In the genomic region with DNA sequence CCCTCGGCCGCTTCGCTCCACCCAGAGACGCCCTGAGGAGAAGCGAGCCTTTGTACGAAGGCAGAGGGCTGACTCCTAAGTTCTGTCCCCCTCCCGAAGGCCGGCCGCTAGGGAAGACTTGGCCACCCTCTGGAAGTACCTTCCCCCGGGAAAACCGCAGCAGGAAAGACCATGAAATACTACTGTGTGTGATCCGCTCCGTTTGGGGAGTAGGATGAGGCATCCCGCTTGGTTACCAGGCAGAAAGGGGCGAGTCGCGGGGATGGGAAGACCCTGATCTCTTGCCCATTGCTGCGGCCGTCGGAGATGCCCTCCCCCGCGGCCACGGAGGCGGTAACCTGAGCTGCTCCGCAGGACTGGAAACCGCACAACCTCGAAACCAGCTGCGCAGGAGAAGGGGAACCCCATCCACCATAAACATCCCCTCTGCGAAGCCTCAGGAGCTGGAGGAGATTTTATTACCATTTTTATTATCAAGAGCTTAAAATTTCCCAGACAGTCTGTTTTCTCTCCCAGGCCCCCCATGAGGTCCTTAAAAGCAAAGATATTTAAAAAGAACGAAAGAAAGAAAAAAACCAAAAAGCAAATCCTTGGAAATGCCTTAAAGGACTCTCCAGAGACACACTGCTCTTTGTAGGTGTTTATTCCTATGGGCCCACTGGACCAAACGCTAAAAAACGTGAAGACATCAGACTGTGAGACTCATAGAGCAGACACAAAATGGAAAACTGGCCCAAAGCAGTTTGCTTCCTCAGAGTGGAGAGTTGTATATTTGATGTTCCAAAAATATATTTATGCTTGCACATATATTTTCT, we compare ENCODE assay signal across 8 cellular contexts. TPM values are rescaled to one million over a fixed set of nuclear protein-coding genes. Genes with fewer than 3 reads are reported as not detected.
DNase-seq lines count a peak whose midpoint lies in the region; ATAC-seq and TF ChIP-seq lines count a peak whose summit lies in the region.

No MANE protein-coding gene starts in this region.

- POLR2A ChIA-PET in AG04450 (lab: Yijun Ruan, JAX) = interaction anchor here (0.8 to 4.8 kb wide), 21 partner anchors 8 to 1468 kb away, joined by 3 to 61 read pairs (median 4); a partner anchor contains a TSS

- peak overlapping the region; percentile 98 for H3K27ac ChIP-seq in AG04450 (ENCODE audit: low read depth, low read length)
- H3K27ac ChIP-seq in effector memory CD4-positive, alpha-beta T cell (ENCODE audit: insufficient read depth, low read length, poor library complexity, severe bottlenecking) = no peak overlapping the region
- peak overlapping the region; percentile 96 for H3K27ac ChIP-seq in muscle layer of colon (ENCODE audit: low read depth, low read length)

- TF ChIP-seq CTCF in AG04450 (IDR thresholded peaks at IDR 0.05; ENCODE audit: low read depth, low read length) = peak; percentile 22; the same call in 1 of the 2 replicates

- ATAC-seq in HG03095 (IDR thresholded peaks at IDR 0.05; ENCODE audit: unreplicated experiment) = no peak
- ATAC-seq in GM19324 (IDR thresholded peaks at IDR 0.05; ENCODE audit: low FRiP score, unreplicated experiment) = no peak
- ATAC-seq in HG03439 (IDR thresholded peaks at IDR 0.05; ENCODE audit: unreplicated experiment) = no peak

- H3K27me3 ChIP-seq in AG04450 (ENCODE audit: control insufficient read depth, insufficient read depth, low read length) (no peaks in the 10 kb centered on the region), muscle layer of colon (ENCODE audit: control insufficient read depth in 1 of 2, insufficient read depth in 2 of 2, low read length in 2 of 2) (no peaks in the 10 kb centered on the region)
- peaks cover 12% of the 10 kb centered on the region for H3K27me3 ChIP-seq in effector memory CD4-positive, alpha-beta T cell (replicated peaks; ENCODE audit: control insufficient read depth, insufficient read depth, low read length, poor library complexity, severe bottlenecking)

- H3K9ac ChIP-seq in muscle layer of colon (ENCODE audit: low read length) = peak overlapping the region; percentile 82

- no peaks in the 10 kb centered on the region for H3K36me3 ChIP-seq in effector memory CD4-positive, alpha-beta T cell (ENCODE audit: control insufficient read depth, insufficient read depth, low read length)
- H3K36me3 ChIP-seq in muscle layer of colon (ENCODE audit: insufficient read depth, low read length) = no peaks in the 10 kb centered on the region

- CTCF ChIA-PET in AG04450 (lab: Charles Lee) = interaction anchor here (0.9 to 5.3 kb wide), 5 partner anchors 13 to 74 kb away, joined by 3 to 23 read pairs (median 3); no protein-coding TSS in a partner anchor

- H3K9me3 ChIP-seq in AG04450 (ENCODE audit: control insufficient read depth, insufficient read depth, low read length) = no peaks in the 10 kb centered on the region; the same call in 1 of the 2 replicates
- H3K9me3 ChIP-seq in effector memory CD4-positive, alpha-beta T cell (ENCODE audit: control insufficient read depth, low read length) = no peaks in the 10 kb centered on the region
- H3K9me3 ChIP-seq in muscle layer of colon (ENCODE audit: low read length) = no peaks in the 10 kb centered on the region

- H3K4me1 ChIP-seq in effector memory CD4-positive, alpha-beta T cell (ENCODE audit: control insufficient read depth, insufficient read depth, low read length, poor library complexity, severe bottlenecking) = peaks cover 21% of the 10 kb centered on the region
- peaks cover 31% of the 10 kb centered on the region for H3K4me1 ChIP-seq in muscle layer of colon (ENCODE audit: insufficient read depth, low read length)

- H3K4me3 ChIP-seq in AG04450 (ENCODE audit: low read depth, low read length) (peak overlapping the region; percentile 99), muscle layer of colon (ENCODE audit: low read depth in 1 of 2, low read length in 2 of 2) (peak overlapping the region; percentile 78 to 96)
- H3K4me3 ChIP-seq in effector memory CD4-positive, alpha-beta T cell (ENCODE audit: insufficient read depth, low read depth, low read length, poor library complexity, severe bottlenecking) = peak overlapping the region; percentile 64

- DNase-seq in AG04450 (ENCODE audit: low read depth, low spot score) (no peak), M059J (ENCODE audit: low read depth) (peak; percentile 73)
- no peak for DNase-seq in effector memory CD4-positive, alpha-beta T cell
- DNase-seq in activated effector memory CD4-positive, alpha-beta T cell treated with anti-CD3 and anti-CD28 coated beads, Interleukin-2, amount 50 U/mL, for 16 hours = no peak

RNA-seq across cellular contexts. Expression of a gene that starts 1.0 kb away (rescaled TPM):
- 413 and 418 TPM in 2 replicates for polyA plus RNA-seq in AG04450 (2011; rRNA removed)
- polyA minus RNA-seq in AG04450 (2011; rRNA and poly(A)+ RNA removed) = 276 and 284 TPM in 2 replicates
- 69.9 and 72.7 TPM in 2 replicates for total RNA-seq in M059J (2014; rRNA removed; shearing (Covaris generic))
